In genomic region chr5:172616730-172617129, GRCh38 we compare ENCODE assay signal across 1 cellular context.
TF ChIP-seq lines count a peak whose summit lies in the region.

No MANE protein-coding gene starts in this region.

TF ChIP-seq in GM23338, 12 proteins besides CTCF, POLR2A, EP300 and RAD21 (continued from another document):
- TF ChIP-seq ZNF462 (CRISPR knock-in tag; IDR thresholded peaks at IDR 0.05) = no peak
- no peak for TF ChIP-seq NANOG (IDR thresholded peaks at IDR 0.05; ENCODE audit: borderline replicate concordance)
- no peak for TF ChIP-seq CREB1 (CRISPR knock-in tag; IDR thresholded peaks at IDR 0.05; ENCODE audit: low read depth)
- no peak for TF ChIP-seq ETS1 (IDR thresholded peaks at IDR 0.05)
- no peak for TF ChIP-seq JUNB (IDR thresholded peaks at IDR 0.05; ENCODE audit: unreplicated experiment)
- no peak for TF ChIP-seq EZH2phosphoT487 (IDR thresholded peaks at IDR 0.05; ENCODE audit: unreplicated experiment)
- no peak for TF ChIP-seq EZH2 (IDR thresholded peaks at IDR 0.05; ENCODE audit: low read depth, unreplicated experiment)
- no peak for TF ChIP-seq REST (IDR thresholded peaks at IDR 0.05; ENCODE audit: unreplicated experiment)
- TF ChIP-seq ZNF331 (CRISPR knock-in tag; IDR thresholded peaks at IDR 0.05; ENCODE audit: low read depth) = no peak
